In genomic region chr10:102452672-102453340, GRCh38 we compare ENCODE assay signal across 7 cellular contexts. TPM values are rescaled to one million over a fixed set of nuclear protein-coding genes. Genes with fewer than 3 reads are reported as not detected.
DNase-seq lines count a peak whose midpoint lies in the region; ATAC-seq and TF ChIP-seq lines count a peak whose summit lies in the region.

No MANE protein-coding gene starts in this region.

- H3K4me1 Mint-ChIP-seq in endothelial cell (ENCODE audit: unreplicated experiment) = peaks cover 11% of the 10 kb centered on the region

- H3K27ac Mint-ChIP-seq in endothelial cell (ENCODE audit: unreplicated experiment) = no peak overlapping the region

- peaks cover 18% of the 10 kb centered on the region for H3K4me1 ChIP-seq in HAP-1

- H3K27me3 ChIP-seq in HAP-1 (ENCODE audit: low read depth) = no peaks in the 10 kb centered on the region

- H3K4me3 Mint-ChIP-seq in endothelial cell (ENCODE audit: unreplicated experiment) = peak overlapping the region; percentile 52

- H3K4me3 ChIP-seq in HAP-1 = no peak overlapping the region

- in situ Hi-C loops in HAP-1 (cut with MboI; ENCODE audit: low sequenced_read_pairs) = no loop called here

- peaks cover 3% of the 10 kb centered on the region for H3K27me3 Mint-ChIP-seq in endothelial cell (ENCODE audit: unreplicated experiment)

- no peaks in the 10 kb centered on the region for H3K9me3 ChIP-seq in HAP-1

- no peaks in the 10 kb centered on the region for H3K9me3 Mint-ChIP-seq in endothelial cell (ENCODE audit: unreplicated experiment)

- peaks cover 4% of the 10 kb centered on the region for H3K36me3 Mint-ChIP-seq in endothelial cell (ENCODE audit: low read depth, unreplicated experiment)

- H3K36me3 ChIP-seq in HAP-1 (replicated peaks) = peaks cover 38% of the 10 kb centered on the region

- no peak for TF ChIP-seq CTCF in endothelial cell (IDR thresholded peaks at IDR 0.05; ENCODE audit: unreplicated experiment)

- ATAC-seq in GM21576 (IDR thresholded peaks at IDR 0.05; ENCODE audit: unreplicated experiment) = no peak

- peak; percentile 64 for DNase-seq in HS-5 (ENCODE audit: low read depth)
- DNase-seq in activated CD4-positive, alpha-beta T cell treated with anti-CD3 and anti-CD28 coated beads for 4 hours = peak; percentile 46 to 53
- no peak for DNase-seq in endothelial cell (ENCODE audit: low spot score)
- DNase-seq in occipital lobe (lab: John Stamatoyannopoulos, UW) = peak; percentile 29
- no peak for DNase-seq in HAP-1 (ENCODE audit: low spot score in 2 of 2)
- DNase-seq in NCI-H146 (lab: John Stamatoyannopoulos, UW) = no peak

RNA-seq across cellular contexts. Expression of gene C10orf95, which starts 1.5 kb away (rescaled TPM):
- total RNA-seq in endothelial cell (ENCODE audit: unreplicated experiment) (0.18 TPM), occipital lobe (not detected)

RNA-seq across cellular contexts. Expression of gene CUEDC2, which starts 20.4 kb away (rescaled TPM):
- total RNA-seq in endothelial cell (ENCODE audit: unreplicated experiment) (72.9 TPM), occipital lobe (37.3 TPM)

RNA-seq across cellular contexts. Expression of gene FBXL15, which starts 32.2 kb away (rescaled TPM):
- total RNA-seq in endothelial cell (ENCODE audit: unreplicated experiment) = 8.7 TPM
- 14.2 TPM for total RNA-seq in occipital lobe

RNA-seq across cellular contexts. Expression of gene PSD, which starts 34.2 kb away (rescaled TPM):
- total RNA-seq in endothelial cell (ENCODE audit: unreplicated experiment) (0.31 TPM), occipital lobe (101 TPM)

RNA-seq across cellular contexts. Expression of gene ACTR1A, which starts 49.7 kb away (rescaled TPM):
- total RNA-seq in endothelial cell (ENCODE audit: unreplicated experiment) (147 TPM), occipital lobe (164 TPM)

Comparison
In these comparisons a context has a peak if more than half of its experiments do, and no peak if none do; other contexts are left out.
1. DNase-seq: peak in HS-5 (single experiment), activated CD4-positive, alpha-beta T cell treated with anti-CD3 and anti-CD28 coated beads for 4 hours (2 of 2) and occipital lobe (single experiment); none in endothelial cell (single experiment), HAP-1 (0 of 2) and NCI-H146 (single experiment).